18 cellular contexts compared by ENCODE assay signal in genomic region chr11:71339178-71339881, GRCh38.
DNase-seq lines count a peak whose midpoint lies in the region; ATAC-seq and TF ChIP-seq lines count a peak whose summit lies in the region.
"Had no signal": no experiment of that assay in that cellular context is flagged by ENCODE, and none has a peak within 500 bp of the region (broad histone marks: within the 10 kb centered on the region; RNA-seq: fewer than 3 reads in every experiment).

No MANE protein-coding gene starts in this region.

- ATAC-seq in esophagus mucosa, result peak; percentile 60
- ATAC-seq: activated CD4-positive, CD25-positive, alpha-beta regulatory T cell treated with anti-CD3 and anti-CD28 coated beads, Interleukin-2, amount 50 U/mL, for 24 hours had no signal

- no peaks in the 10 kb centered on the region for H3K36me3 ChIP-seq in suprapubic skin
- H3K36me3 ChIP-seq: BLaER1 treated with 17β-estradiol and CSF1 and Interleukin-3, amounts not matched to agents 10 nM and 100 nM had no signal

- no peak for TF ChIP-seq EP300 in suprapubic skin (IDR thresholded peaks at IDR 0.05)

- DNase-seq in HPDE6-E6E7 (ENCODE audit: extremely low spot score) (peak; percentile 74), mesenteric fat pad (ENCODE audit: low spot score) (peak; percentile 74), suprapubic skin (ENCODE audit: low spot score in 2 of 2) (peak in 1 of 2 donors; percentile 65), OCI-M1 (lab: John Stamatoyannopoulos, UW) (no peak), dermis blood vessel endothelial cell (no peak), NCI-H146 treated with DMSO at 0.1 percent for 48 hours (lab: John Stamatoyannopoulos, UW; ENCODE audit: unreplicated experiment) (no peak)
- no peak for DNase-seq in stimulated activated CD4-positive, alpha-beta T cell treated with anti-CD3 and anti-CD28 coated beads, Interleukin-4, amount 100 ng/mL, for 4 hours
- DNase-seq: anterior cingulate cortex; DMS153; H9; left cardiac atrium; NCI-H1694 treated with DMSO at 0.1 percent for 48 hours; NCI-H345; Right ventricle myocardium superior; stimulated activated CD4-positive, alpha-beta T cell treated with anti-CD3 and anti-CD28 coated beads, Interleukin-2, amount 100 ng/mL, for 24 hours had no signal

- no peak overlapping the region for H3K27ac ChIP-seq in suprapubic skin
- H3K27ac ChIP-seq: BLaER1 treated with 17β-estradiol and CSF1 and Interleukin-3, amounts not matched to agents 10 nM and 100 nM had no signal

- peak overlapping the region; percentile 11 for H3K4me3 ChIP-seq in suprapubic skin
- H3K4me3 ChIP-seq: BLaER1 treated with 17β-estradiol and CSF1 and Interleukin-3, amounts not matched to agents 10 nM and 100 nM had no signal

- H3K4me1 ChIP-seq in suprapubic skin, result peaks cover 8% of the 10 kb centered on the region

- H3K27me3 ChIP-seq in suprapubic skin, result peaks cover 12% of the 10 kb centered on the region
- H3K27me3 ChIP-seq: BLaER1 treated with 17β-estradiol and CSF1 and Interleukin-3, amounts not matched to agents 10 nM and 100 nM had no signal

- no peak for TF ChIP-seq CTCF in suprapubic skin (IDR thresholded peaks at IDR 0.05)

- TF ChIP-seq POLR2A in suprapubic skin (IDR thresholded peaks at IDR 0.05), result no peak

- WGBS in suprapubic skin, result 51% methylated on average over 21 of the region's 22 CpGs

- no peaks in the 10 kb centered on the region for H3K9me3 ChIP-seq in suprapubic skin
- H3K9me3 ChIP-seq: BLaER1 treated with 17β-estradiol and CSF1 and Interleukin-3, amounts not matched to agents 10 nM and 100 nM had no signal

Comparison
In these comparisons a context has a peak if more than half of its experiments do, and no peak if none do; other contexts are left out.
1. DNase-seq: peak in HPDE6-E6E7 (single experiment) and mesenteric fat pad (single experiment); none in OCI-M1 (single experiment), dermis blood vessel endothelial cell (single experiment), NCI-H146 treated with DMSO at 0.1 percent for 48 hours (single experiment) and stimulated activated CD4-positive, alpha-beta T cell treated with anti-CD3 and anti-CD28 coated beads, Interleukin-4, amount 100 ng/mL, for 4 hours (0 of 2).